8 cellular contexts compared by ENCODE assay signal in the genomic region with DNA sequence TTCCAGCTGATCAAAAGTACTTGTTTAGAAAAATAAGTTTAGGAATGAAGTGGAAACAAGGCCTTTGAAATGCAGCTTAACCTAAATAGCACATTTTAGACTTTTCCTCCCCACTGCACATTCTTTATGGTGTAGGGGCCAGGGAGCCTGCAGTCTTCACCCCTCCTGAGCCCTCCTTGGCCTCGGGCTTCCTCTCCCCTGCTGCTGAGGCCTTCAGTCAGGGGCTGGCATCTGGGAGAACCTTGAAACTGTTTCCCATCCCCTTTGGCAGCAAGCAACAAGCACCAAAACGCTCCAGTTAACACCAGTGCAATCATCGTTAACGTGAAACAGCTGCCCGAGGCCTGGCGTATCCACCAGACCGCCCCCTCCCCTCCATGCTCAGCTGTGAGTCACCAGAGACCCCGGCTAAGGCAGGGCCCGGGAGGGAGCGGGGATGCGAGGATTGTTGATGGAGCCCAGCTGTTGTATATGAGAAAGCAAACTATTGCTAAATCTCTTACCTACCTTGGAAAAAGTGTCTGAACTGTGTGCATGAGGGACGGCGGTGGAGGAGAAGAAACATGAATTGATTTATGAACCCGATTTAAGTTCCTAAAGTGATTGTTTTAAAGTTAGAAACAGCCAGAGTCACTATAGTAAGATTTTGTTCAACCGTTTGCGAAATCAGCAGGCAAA. TPM values are rescaled to one million over a fixed set of nuclear protein-coding genes. Genes with fewer than 3 reads are reported as not detected.
DNase-seq lines count a peak whose midpoint lies in the region; ATAC-seq and TF ChIP-seq lines count a peak whose summit lies in the region.

No MANE protein-coding gene starts in this region.

- peak overlapping the region; percentile 74 to 98 (median 91) for H3K4me3 Mint-ChIP-seq in T-cell
- peak overlapping the region; percentile 79 for H3K4me3 Mint-ChIP-seq in chondrocyte (ENCODE audit: unreplicated experiment)
- H3K4me3 Mint-ChIP-seq in stimulated activated naive CD8-positive, alpha-beta T cell treated with anti-CD3 and anti-CD28 coated beads, Interleukin-15, amount 100 ng/mL, for 72 hours = peak overlapping the region; percentile 79 to 96

- ATAC-seq in T-cell (replicated peaks in 1 of 4) (no peak), GM18873 (IDR thresholded peaks at IDR 0.05; ENCODE audit: low FRiP score, unreplicated experiment) (no peak), HG03460 (IDR thresholded peaks at IDR 0.05; ENCODE audit: unreplicated experiment) (no peak)
- ATAC-seq in stimulated activated naive CD8-positive, alpha-beta T cell treated with anti-CD3 and anti-CD28 coated beads, Interleukin-15, amount 100 ng/mL, for 72 hours = no peak

- H3K4me1 Mint-ChIP-seq in T-cell (peaks cover 46 to 59% (median 51%) of the 10 kb centered on the region in 3 donors), chondrocyte (ENCODE audit: low read depth) (peaks cover 61% of the 10 kb centered on the region)
- H3K4me1 Mint-ChIP-seq in stimulated activated naive CD8-positive, alpha-beta T cell treated with anti-CD3 and anti-CD28 coated beads, Interleukin-15, amount 100 ng/mL, for 72 hours = peaks cover 52% of the 10 kb centered on the region

- H3K36me3 Mint-ChIP-seq in T-cell (peaks cover 37% of the 10 kb centered on the region), chondrocyte (ENCODE audit: low read depth) (peaks cover 16% of the 10 kb centered on the region)

- CTCF ChIA-PET in T-cell (lab: Charles Lee) = interaction anchor here (0.7 to 3.9 kb wide), 10 partner anchors 7 to 93 kb away, joined by 3 to 29 read pairs (median 6); a partner anchor contains a TSS

- H3K27me3 Mint-ChIP-seq in T-cell (peaks cover 0 to 3% of the 10 kb centered on the region in 2 donors), chondrocyte (ENCODE audit: low read depth) (no peaks in the 10 kb centered on the region)
- H3K27me3 Mint-ChIP-seq in stimulated activated naive CD8-positive, alpha-beta T cell treated with anti-CD3 and anti-CD28 coated beads, Interleukin-15, amount 100 ng/mL, for 72 hours = no peaks in the 10 kb centered on the region

- peak; percentile 43 for DNase-seq in AG08395 (ENCODE audit: low spot score)
- peak; percentile 81 for DNase-seq in HCEC 1CT
- peak in 12 of 34 experiments; percentile 9 to 69 (median 46) for DNase-seq in T-cell
- peak; percentile 92 for DNase-seq in chondrocyte (ENCODE audit: low spot score)
- peak; percentile 98 for DNase-seq in left kidney (ENCODE audit: low read depth, low spot score)
- peak in 1 of 2 donors; percentile 33 for DNase-seq in stimulated activated naive CD8-positive, alpha-beta T cell treated with anti-CD3 and anti-CD28 coated beads, Interleukin-15, amount 100 ng/mL, for 72 hours

- H3K9me3 Mint-ChIP-seq in T-cell (no peaks in the 10 kb centered on the region), chondrocyte (ENCODE audit: low read depth) (no peaks in the 10 kb centered on the region)
- no peaks in the 10 kb centered on the region for H3K9me3 Mint-ChIP-seq in stimulated activated naive CD8-positive, alpha-beta T cell treated with anti-CD3 and anti-CD28 coated beads, Interleukin-15, amount 100 ng/mL, for 72 hours

- TF ChIP-seq CTCF in chondrocyte (IDR thresholded peaks at IDR 0.05) = no peak

- POLR2A ChIA-PET in T-cell (lab: Charles Lee) = interaction anchor here (0.6 to 4.3 kb wide), 20 partner anchors 8 to 92 kb away, joined by 3 to 27 read pairs (median 5); no protein-coding TSS in a partner anchor

- H3K27ac Mint-ChIP-seq in T-cell = peak overlapping the region; percentile 94 to 97
- peak overlapping the region; percentile 100 for H3K27ac Mint-ChIP-seq in chondrocyte (ENCODE audit: unreplicated experiment)
- H3K27ac Mint-ChIP-seq in stimulated activated naive CD8-positive, alpha-beta T cell treated with anti-CD3 and anti-CD28 coated beads, Interleukin-15, amount 100 ng/mL, for 72 hours = peak overlapping the region; percentile 98 to 99

RNA-seq across cellular contexts. Expression of a gene that starts 5.3 kb away (rescaled TPM):
- total RNA-seq in T-cell (100 to 1,000 TPM; 329 to 974 (median 377) TPM), chondrocyte (95.8 to 103 TPM (median 98.3 TPM) in 3 replicates)
